ENCODE assay signal across 8 cellular contexts in the genomic region with DNA sequence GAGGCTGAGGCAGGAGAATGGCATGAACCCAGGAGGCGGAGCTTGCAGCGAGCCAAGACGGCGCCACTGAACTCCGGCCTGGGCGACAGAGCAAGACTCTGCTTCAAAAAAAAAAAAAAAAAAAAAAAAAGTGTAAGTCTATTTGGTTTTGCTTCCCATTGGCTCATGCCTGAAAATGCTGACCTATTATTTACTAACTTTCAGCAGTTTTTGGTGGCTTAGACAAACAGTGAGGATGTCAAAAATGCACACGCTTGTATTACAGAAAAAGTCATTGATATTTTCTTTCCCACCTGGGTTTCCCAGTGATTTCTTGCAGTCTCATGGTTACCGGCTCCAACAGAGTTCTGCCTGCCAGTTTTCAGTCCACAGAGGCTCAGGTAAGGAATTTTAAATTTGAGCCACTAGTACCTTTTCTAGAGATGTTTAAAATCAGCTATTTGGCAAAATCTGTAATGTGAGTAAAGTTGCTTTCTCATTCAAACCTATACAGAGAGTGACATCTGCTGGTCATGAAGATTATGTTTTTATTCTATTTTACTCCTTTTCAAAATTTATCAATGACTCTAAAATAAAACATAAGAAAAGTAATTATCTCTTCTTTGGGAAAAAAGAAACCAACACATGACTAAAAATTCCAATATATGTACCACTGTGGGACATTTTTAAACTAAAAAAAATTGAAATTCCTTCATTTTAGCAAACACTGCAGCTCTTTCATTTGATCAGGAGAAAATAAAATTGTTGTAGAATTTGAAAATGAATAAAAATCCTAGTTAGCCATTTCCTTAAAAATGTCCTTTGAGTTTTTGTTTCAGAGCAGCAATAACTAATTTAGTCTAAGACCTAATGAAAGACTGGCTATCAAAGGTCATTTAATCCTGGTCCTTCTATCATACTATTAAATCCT. TPM values are rescaled to one million over a fixed set of nuclear protein-coding genes. Genes with fewer than 3 reads are reported as not detected.
DNase-seq lines count a peak whose midpoint lies in the region; ATAC-seq and TF ChIP-seq lines count a peak whose summit lies in the region.

No MANE protein-coding gene starts in this region.

- peaks cover 11% of the 10 kb centered on the region for H3K36me3 Mint-ChIP-seq in WTC11

- H3K4me1 Mint-ChIP-seq in WTC11: no peaks in the 10 kb centered on the region

- H3K27ac Mint-ChIP-seq in WTC11: 0 out of 2 replicates have a peak overlapping the region, but pooled peaks have one; percentile 36

- POLR2A ChIA-PET in BJ (lab: Charles Lee) (no interaction called here), WTC11 (lab: Charles Lee) (interaction anchor here (0.7 kb wide), 1 partner anchor 280 kb away, joined by 8 read pairs; no protein-coding TSS in a partner anchor)

- TF ChIP-seq POLR2A in lower leg skin (IDR thresholded peaks at IDR 0.05): no peak

- H3K4me3 Mint-ChIP-seq in WTC11: no peak overlapping the region

- no peak overlapping the region for H3K4me3 ChIP-seq in BJ (ENCODE audit: low read depth, low read length)
- no peak overlapping the region for H3K4me3 ChIP-seq in lower leg skin (ENCODE audit: low read depth, poor library complexity, severe bottlenecking)

- ATAC-seq in WTC11 (no peak), HG02884 (IDR thresholded peaks at IDR 0.05; ENCODE audit: unreplicated experiment) (no peak)

- CTCF ChIA-PET in BJ (lab: Yijun Ruan, JAX): interaction anchor here (0.6 to 6.2 kb wide), 15 partner anchors 9 to 371 kb away, joined by 3 to 27 read pairs (median 4); a partner anchor contains a TSS
- CTCF ChIA-PET in WTC11 (lab: Charles Lee): interaction anchor here (0.6 to 3.9 kb wide), 45 partner anchors 9 to 404 kb away, joined by 3 to 27 read pairs (median 4); a partner anchor contains a TSS

- intact Hi-C loops in lower leg skin (cut with DNase I; ENCODE audit: low total_unique reads): no loop called here

- no peaks in the 10 kb centered on the region for H3K36me3 ChIP-seq in BJ (ENCODE audit: control insufficient read depth, insufficient read depth, low read length)

- peaks cover 19% of the 10 kb centered on the region for H3K9me3 Mint-ChIP-seq in WTC11

- peaks cover 9% of the 10 kb centered on the region for H3K27me3 Mint-ChIP-seq in WTC11 (ENCODE audit: low read depth)

- DNase-seq in BJ (ENCODE audit: low read depth): no peak
- peak; percentile 28 for DNase-seq in HCEC 1CT
- DNase-seq in WTC11 (ENCODE audit: low spot score): no peak
- peak; percentile 45 for DNase-seq in left kidney (ENCODE audit: low read depth, low spot score)
- DNase-seq in NCI-H2107 treated with DMSO at 0.1 percent for 48 hours (lab: John Stamatoyannopoulos, UW; ENCODE audit: unreplicated experiment): no peak
- DNase-seq in lower leg skin (ENCODE audit: low spot score in 2 of 2): no peak
- no peak for DNase-seq in activated naive CD4-positive, alpha-beta T cell (lab: John Stamatoyannopoulos, UW)

- WGBS in lower leg skin, 2 donors: 78 to 79% methylated on average over 8 of the region's 8 CpGs

- no peaks in the 10 kb centered on the region for H3K27me3 ChIP-seq in BJ (ENCODE audit: control insufficient read depth, insufficient read depth, low read length)

- TF ChIP-seq CTCF in BJ (IDR thresholded peaks at IDR 0.05; ENCODE audit: insufficient read depth, low read depth, low read length): peak; percentile 51
- no peak for TF ChIP-seq CTCF in WTC11 (IDR thresholded peaks at IDR 0.05)
- no peak for TF ChIP-seq CTCF in lower leg skin (IDR thresholded peaks at IDR 0.05)

TF ChIP-seq in WTC11, 78 proteins besides CTCF, POLR2A, EP300 and RAD21:
- TF ChIP-seq, protein P1, sequence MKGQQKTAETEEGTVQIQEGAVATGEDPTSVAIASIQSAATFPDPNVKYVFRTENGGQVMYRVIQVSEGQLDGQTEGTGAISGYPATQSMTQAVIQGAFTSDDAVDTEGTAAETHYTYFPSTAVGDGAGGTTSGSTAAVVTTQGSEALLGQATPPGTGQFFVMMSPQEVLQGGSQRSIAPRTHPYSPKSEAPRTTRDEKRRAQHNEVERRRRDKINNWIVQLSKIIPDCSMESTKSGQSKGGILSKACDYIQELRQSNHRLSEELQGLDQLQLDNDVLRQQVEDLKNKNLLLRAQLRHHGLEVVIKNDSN (CRISPR knock-in tag; IDR thresholded peaks at IDR 0.05): no peak
- TF ChIP-seq OVOL2 (CRISPR knock-in tag; IDR thresholded peaks at IDR 0.05; ENCODE audit: borderline replicate concordance) (no peak), ZNF219 (CRISPR knock-in tag; IDR thresholded peaks at IDR 0.05; ENCODE audit: borderline replicate concordance) (no peak)

RNA-seq across cellular contexts. Expression of a gene that starts 8.8 kb away (rescaled TPM):
- polyA plus RNA-seq in BJ (2011; rRNA removed): 1.6 and 2.9 TPM in 2 replicates
- polyA minus RNA-seq in BJ (2011; rRNA and poly(A)+ RNA removed): 1.3 and 1.6 TPM in 2 replicates
- 5.4 to 7.2 TPM (median 6.3 TPM) in 3 replicates for total RNA-seq in WTC11 (2021)
- total RNA-seq in lower leg skin: 1 to 10 TPM; 1.3 to 3.2 (median 2.3) TPM

RNA-seq across cellular contexts. Expression of a gene that starts 20.6 kb away (rescaled TPM):
- polyA plus RNA-seq in BJ (2011; rRNA removed): 0.69 and 0.98 TPM in 2 replicates
- 0.51 and 0.90 TPM in 2 replicates for polyA minus RNA-seq in BJ (2011; rRNA and poly(A)+ RNA removed)
- total RNA-seq in WTC11 (2021): 0.25 to 0.52 TPM (median 0.44 TPM) in 3 replicates
- total RNA-seq in lower leg skin: under 1 TPM in 2 of 4 donors, not detected in 2; 0.59 to 0.65 TPM

RNA-seq across cellular contexts. Expression of a gene that starts 27.8 kb away (rescaled TPM):
- 12.5 and 28.2 TPM in 2 replicates for polyA plus RNA-seq in BJ (2011; rRNA removed)
- polyA minus RNA-seq in BJ (2011; rRNA and poly(A)+ RNA removed): 8.1 and 8.2 TPM in 2 replicates
- total RNA-seq in WTC11 (2021): 28.7 to 33.3 TPM (median 32.5 TPM) in 3 replicates
- total RNA-seq in lower leg skin: 100 to 1,000 TPM in 1 of 4 donors, 10 to 100 TPM in 3; 65.6 to 125 (median 87.5) TPM

RNA-seq across cellular contexts. Expression of a gene that starts 30.6 kb away (rescaled TPM):
- polyA plus RNA-seq in BJ (2011; rRNA removed): 59.3 and 109 TPM in 2 replicates
- polyA minus RNA-seq in BJ (2011; rRNA and poly(A)+ RNA removed): 13.8 and 16.1 TPM in 2 replicates
- total RNA-seq in WTC11 (2021): 239 to 273 TPM (median 270 TPM) in 3 replicates
- 10 to 100 TPM; 31.5 to 46.3 (median 43.0) TPM for total RNA-seq in lower leg skin

Comparison
In these comparisons a context has a peak if more than half of its experiments do, and no peak if none do; other contexts are left out.
1. DNase-seq: peak in HCEC 1CT (single experiment) and left kidney (single experiment); none in BJ (single experiment), WTC11 (single experiment), NCI-H2107 treated with DMSO at 0.1 percent for 48 hours (single experiment), lower leg skin (0 of 2) and activated naive CD4-positive, alpha-beta T cell (0 of 4).